In the genomic region with DNA sequence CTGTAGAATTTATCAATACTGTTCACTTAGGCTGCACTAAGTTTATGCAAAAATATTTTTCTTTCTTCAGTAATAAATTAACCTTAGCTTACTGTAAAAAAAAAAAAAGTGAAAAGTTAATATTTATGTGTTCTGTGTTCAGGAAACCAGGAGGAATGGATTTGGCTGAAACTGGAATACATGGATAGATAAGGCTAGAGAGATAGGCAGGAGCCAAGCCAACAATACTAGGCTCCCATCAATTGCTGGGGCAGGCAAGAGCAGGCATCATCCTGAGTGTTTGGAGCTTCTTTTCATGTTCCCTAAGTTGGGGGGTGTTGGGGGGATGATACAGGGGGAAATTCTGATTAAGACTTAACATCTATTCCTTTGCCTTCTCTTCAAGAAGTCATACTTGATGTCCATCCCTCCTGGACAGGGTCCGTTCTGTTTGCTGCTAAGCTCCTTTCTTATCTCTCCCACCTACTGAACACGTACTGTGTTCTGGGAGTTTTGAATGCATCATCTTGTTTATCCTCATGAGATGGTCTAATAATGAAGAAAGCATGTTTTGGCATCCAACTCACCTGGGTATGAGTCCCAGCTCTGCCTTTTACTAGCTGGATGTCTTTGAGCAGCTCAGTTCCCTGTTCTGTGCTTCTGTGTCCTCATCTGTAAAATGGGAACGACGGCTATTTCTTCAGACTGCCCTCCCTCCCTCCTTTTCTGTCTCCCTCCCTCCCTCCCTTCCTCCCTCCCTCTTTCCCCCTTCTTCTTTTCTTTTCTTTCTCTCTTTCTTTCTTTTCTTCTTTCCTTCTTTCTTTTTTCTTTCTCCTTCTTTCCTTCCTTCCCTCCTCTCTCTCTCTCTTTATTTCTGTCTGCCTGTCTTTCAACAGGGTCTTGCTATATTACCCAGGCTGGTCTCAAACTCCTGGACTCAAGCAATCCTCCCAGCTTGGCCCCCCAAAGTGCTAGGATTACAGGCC, we compare ENCODE assay signal across 1 cellular context.
TF ChIP-seq lines count a peak whose summit lies in the region.

No MANE protein-coding gene starts in this region.

TF ChIP-seq in HepG2, 621 proteins besides CTCF, POLR2A, EP300 and RAD21:
- TF ChIP-seq, protein P1, sequence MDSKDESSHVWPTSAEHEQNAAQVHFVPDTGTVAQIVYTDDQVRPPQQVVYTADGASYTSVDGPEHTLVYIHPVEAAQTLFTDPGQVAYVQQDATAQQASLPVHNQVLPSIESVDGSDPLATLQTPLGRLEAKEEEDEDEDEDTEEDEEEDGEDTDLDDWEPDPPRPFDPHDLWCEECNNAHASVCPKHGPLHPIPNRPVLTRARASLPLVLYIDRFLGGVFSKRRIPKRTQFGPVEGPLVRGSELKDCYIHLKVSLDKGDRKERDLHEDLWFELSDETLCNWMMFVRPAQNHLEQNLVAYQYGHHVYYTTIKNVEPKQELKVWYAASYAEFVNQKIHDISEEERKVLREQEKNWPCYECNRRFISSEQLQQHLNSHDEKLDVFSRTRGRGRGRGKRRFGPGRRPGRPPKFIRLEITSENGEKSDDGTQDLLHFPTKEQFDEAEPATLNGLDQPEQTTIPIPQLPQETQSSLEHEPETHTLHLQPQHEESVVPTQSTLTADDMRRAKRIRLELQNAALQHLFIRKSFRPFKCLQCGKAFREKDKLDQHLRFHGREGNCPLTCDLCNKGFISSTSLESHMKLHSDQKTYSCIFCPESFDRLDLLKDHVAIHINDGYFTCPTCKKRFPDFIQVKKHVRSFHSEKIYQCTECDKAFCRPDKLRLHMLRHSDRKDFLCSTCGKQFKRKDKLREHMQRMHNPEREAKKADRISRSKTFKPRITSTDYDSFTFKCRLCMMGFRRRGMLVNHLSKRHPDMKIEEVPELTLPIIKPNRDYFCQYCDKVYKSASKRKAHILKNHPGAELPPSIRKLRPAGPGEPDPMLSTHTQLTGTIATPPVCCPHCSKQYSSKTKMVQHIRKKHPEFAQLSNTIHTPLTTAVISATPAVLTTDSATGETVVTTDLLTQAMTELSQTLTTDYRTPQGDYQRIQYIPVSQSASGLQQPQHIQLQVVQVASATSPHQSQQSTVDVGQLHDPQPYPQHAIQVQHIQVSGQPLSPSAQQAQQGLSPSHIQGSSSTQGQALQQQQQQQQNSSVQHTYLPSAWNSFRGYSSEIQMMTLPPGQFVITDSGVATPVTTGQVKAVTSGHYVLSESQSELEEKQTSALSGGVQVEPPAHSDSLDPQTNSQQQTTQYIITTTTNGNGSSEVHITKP (CRISPR knock-in tag; IDR thresholded peaks at IDR 0.05; ENCODE audit: low read depth) = no peak
- TF ChIP-seq ZMYM2 (CRISPR knock-in tag; IDR thresholded peaks at IDR 0.05) = no peak
- TF ChIP-seq CEBPG (CRISPR knock-in tag; IDR thresholded peaks at IDR 0.05) = no peak
- TF ChIP-seq JUND (CRISPR knock-in tag; IDR thresholded peaks at IDR 0.05) = no peak
- TF ChIP-seq, protein P2, sequence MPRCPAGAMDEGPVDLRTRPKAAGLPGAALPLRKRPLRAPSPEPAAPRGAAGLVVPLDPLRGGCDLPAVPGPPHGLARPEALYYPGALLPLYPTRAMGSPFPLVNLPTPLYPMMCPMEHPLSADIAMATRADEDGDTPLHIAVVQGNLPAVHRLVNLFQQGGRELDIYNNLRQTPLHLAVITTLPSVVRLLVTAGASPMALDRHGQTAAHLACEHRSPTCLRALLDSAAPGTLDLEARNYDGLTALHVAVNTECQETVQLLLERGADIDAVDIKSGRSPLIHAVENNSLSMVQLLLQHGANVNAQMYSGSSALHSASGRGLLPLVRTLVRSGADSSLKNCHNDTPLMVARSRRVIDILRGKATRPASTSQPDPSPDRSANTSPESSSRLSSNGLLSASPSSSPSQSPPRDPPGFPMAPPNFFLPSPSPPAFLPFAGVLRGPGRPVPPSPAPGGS (CRISPR knock-in tag; IDR thresholded peaks at IDR 0.05) = no peak
- TF ChIP-seq KLF15 (CRISPR knock-in tag; IDR thresholded peaks at IDR 0.05; ENCODE audit: borderline replicate concordance) = no peak
- peak; percentile 75 for TF ChIP-seq HNRNPK (IDR thresholded peaks at IDR 0.05; ENCODE audit: low read depth, low read length, poor library complexity, severe bottlenecking)
